Comparison of ENCODE assay signal across 9 cellular contexts in the genomic region with DNA sequence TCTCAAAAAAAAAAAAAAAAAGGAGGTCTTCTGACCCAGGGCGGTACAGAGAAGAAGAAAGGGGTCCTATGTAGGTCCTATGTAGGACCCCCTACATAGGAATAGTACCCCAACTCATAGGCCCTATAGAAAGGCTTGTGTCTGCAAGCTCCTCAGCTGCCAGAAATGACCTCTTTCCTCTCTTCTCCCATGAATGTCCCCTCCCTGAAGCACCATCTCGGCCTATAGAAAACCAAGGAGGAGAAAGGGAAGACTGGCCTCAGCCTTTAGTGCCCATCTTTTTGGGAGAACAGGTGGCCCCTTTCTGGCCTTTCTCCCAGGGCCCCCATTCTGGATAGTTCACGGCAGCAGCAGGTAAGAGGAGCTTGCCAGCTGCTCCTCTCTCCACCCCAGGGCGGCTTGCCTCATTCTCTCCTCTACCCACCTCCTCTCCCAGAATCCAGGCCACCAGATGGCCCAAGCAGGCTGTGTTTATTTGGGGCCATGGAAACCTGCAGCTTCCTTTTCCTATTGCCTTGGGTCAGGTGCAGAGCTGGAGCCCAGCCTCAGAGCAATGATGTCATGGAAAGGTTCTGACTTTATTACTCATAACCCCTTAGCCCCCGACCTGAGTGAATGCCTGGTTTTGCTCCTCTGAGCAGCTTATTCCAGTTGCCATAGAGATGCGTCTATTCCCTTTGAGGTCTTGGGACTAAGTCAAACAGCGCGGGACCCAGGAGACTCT. TPM values are rescaled to one million over a fixed set of nuclear protein-coding genes. Genes with fewer than 3 reads are reported as not detected.
A peak's percentile ranks its signal among the peaks of the same experiment; 100 is the strongest.
DNase-seq lines count a peak whose midpoint lies in the region; ATAC-seq, FAIRE-seq and TF ChIP-seq lines count a peak whose summit lies in the region.
"Had no signal": no experiment of that assay in that cellular context is flagged by ENCODE, and none has a peak within 500 bp of the region (broad histone marks: within the 10 kb centered on the region; RNA-seq: fewer than 3 reads in every experiment).

No MANE protein-coding gene starts in this region.

- H3K27me3 Mint-ChIP-seq in activated CD8-positive, alpha-beta T cell treated with anti-CD3 and anti-CD28 coated beads for 36 hours, result no peaks in the 10 kb centered on the region
- H3K27me3 Mint-ChIP-seq in activated CD8-positive, alpha-beta T cell treated with anti-CD3 and anti-CD28 coated beads, Interleukin-2, amount 10 ng/mL, durations not matched to agents 7 days and 5 days (ENCODE audit: low read depth), result no peaks in the 10 kb centered on the region

- H3K27ac ChIP-seq in endothelial cell of umbilical vein (ENCODE audit: insufficient read depth, low read depth, low read length) (peak overlapping the region; percentile 67), neuronal stem cell (replicated peaks; ENCODE audit: low read length) (no peak overlapping the region)
- H3K27ac ChIP-seq: neutrophil had no signal

- no peaks in the 10 kb centered on the region for H4K20me1 ChIP-seq in endothelial cell of umbilical vein (replicated peaks; ENCODE audit: control insufficient read depth, extremely low read depth, insufficient read depth, low read length)

- peak; percentile 38 for FAIRE-seq in endothelial cell of umbilical vein (lab: Jason Lieb, UNC)

- POLR2A ChIA-PET in activated CD8-positive, alpha-beta T cell treated with anti-CD3 and anti-CD28 coated beads for 36 hours (lab: Charles Lee), result interaction anchor here (0.9 to 3.1 kb wide), 8 partner anchors 8 to 119 kb away, joined by 3 to 26 read pairs (median 8); no protein-coding TSS in a partner anchor
- POLR2A ChIA-PET in activated CD8-positive, alpha-beta T cell treated with anti-CD3 and anti-CD28 coated beads, Interleukin-2, amount 10 ng/mL, durations not matched to agents 7 days and 5 days (lab: Charles Lee), result interaction anchor here (2.1 to 3.4 kb wide), 4 partner anchors 11 to 49 kb away, joined by 8 to 26 read pairs (median 12); a partner anchor contains a TSS
- POLR2A ChIA-PET in endothelial cell of umbilical vein (lab: Charles Lee), result interaction anchor here (2.8 kb wide), 1 partner anchor 23 kb away, joined by 17 read pairs; a partner anchor contains a TSS

- H3K4me3 ChIP-seq in endothelial cell of umbilical vein (replicated peaks in 1 of 3; ENCODE audit: insufficient read depth in 1 of 3, low read depth in 1 of 3, low read length in 3 of 3) (no peak overlapping the region), neuronal stem cell (ENCODE audit: low read length in 2 of 2) (no peak overlapping the region)

- CTCF ChIA-PET in activated CD8-positive, alpha-beta T cell treated with anti-CD3 and anti-CD28 coated beads for 36 hours (lab: Charles Lee), result interaction anchor here (0.7 to 10.9 kb wide), 18 partner anchors 7 to 402 kb away, joined by 3 to 122 read pairs (median 7); a partner anchor contains a TSS
- CTCF ChIA-PET in activated CD8-positive, alpha-beta T cell treated with anti-CD3 and anti-CD28 coated beads, Interleukin-2, amount 10 ng/mL, durations not matched to agents 7 days and 5 days (lab: Charles Lee), result interaction anchor here (0.8 to 11.2 kb wide), 14 partner anchors 14 to 191 kb away, joined by 3 to 182 read pairs (median 6); a partner anchor contains a TSS
- CTCF ChIA-PET in endothelial cell of umbilical vein (lab: Charles Lee), result interaction anchor here (0.9 to 6.0 kb wide), 8 partner anchors 8 to 63 kb away, joined by 3 to 134 read pairs (median 17); a partner anchor contains a TSS

- no peak overlapping the region for H3K14ac ChIP-seq in neuronal stem cell (ENCODE audit: low read length)

- H3K9me3 ChIP-seq in endothelial cell of umbilical vein (replicated peaks; ENCODE audit: control insufficient read depth, insufficient read depth, low read length) (no peaks in the 10 kb centered on the region), neuronal stem cell (replicated peaks in 1 of 2; ENCODE audit: control insufficient read depth in 2 of 2, insufficient read depth in 1 of 2, low read depth in 1 of 2, low read length in 2 of 2) (no peaks in the 10 kb centered on the region)
- H3K9me3 ChIP-seq: neutrophil had no signal

- H3K27me3 ChIP-seq in endothelial cell of umbilical vein (ENCODE audit: control insufficient read depth in 2 of 2, insufficient read depth in 2 of 2, low read length in 2 of 2) (no peaks in the 10 kb centered on the region), neuronal stem cell (ENCODE audit: control insufficient read depth in 3 of 3, insufficient read depth in 3 of 3, low read depth in 1 of 3, low read length in 3 of 3) (no peaks in the 10 kb centered on the region)
- H3K27me3 ChIP-seq: neutrophil had no signal

- peaks cover 31% of the 10 kb centered on the region for H3K4me1 Mint-ChIP-seq in activated CD8-positive, alpha-beta T cell treated with anti-CD3 and anti-CD28 coated beads for 36 hours (ENCODE audit: low read depth)
- peaks cover 15% of the 10 kb centered on the region for H3K4me1 Mint-ChIP-seq in activated CD8-positive, alpha-beta T cell treated with anti-CD3 and anti-CD28 coated beads, Interleukin-2, amount 10 ng/mL, durations not matched to agents 7 days and 5 days (ENCODE audit: low read depth)

- peak overlapping the region; percentile 65 for H3K27ac Mint-ChIP-seq in activated CD8-positive, alpha-beta T cell treated with anti-CD3 and anti-CD28 coated beads for 36 hours
- no peak overlapping the region for H3K27ac Mint-ChIP-seq in activated CD8-positive, alpha-beta T cell treated with anti-CD3 and anti-CD28 coated beads, Interleukin-2, amount 10 ng/mL, durations not matched to agents 7 days and 5 days

- H4K8ac ChIP-seq in neuronal stem cell (ENCODE audit: low read depth, low read length), result no peak overlapping the region

- no peaks in the 10 kb centered on the region for H3K9me3 Mint-ChIP-seq in activated CD8-positive, alpha-beta T cell treated with anti-CD3 and anti-CD28 coated beads for 36 hours
- no peaks in the 10 kb centered on the region for H3K9me3 Mint-ChIP-seq in activated CD8-positive, alpha-beta T cell treated with anti-CD3 and anti-CD28 coated beads, Interleukin-2, amount 10 ng/mL, durations not matched to agents 7 days and 5 days (ENCODE audit: insufficient read depth)

- H2BK5ac ChIP-seq in neuronal stem cell (ENCODE audit: low read length), result no peak overlapping the region

- peak overlapping the region; percentile 19 for H2AK5ac ChIP-seq in neuronal stem cell (ENCODE audit: low read depth, low read length)

- WGBS in neuronal stem cell (ENCODE audit: extremely low coverage in 2 of 2, insufficient read length in 2 of 2, insufficient replicate concordance in 1 of 2), 2 donors, result no CpG with 5 or more reads among the region's 8 CpGs

- H2BK12ac ChIP-seq in neuronal stem cell (ENCODE audit: low read length), result no peak overlapping the region

- peak; percentile 31 for DNase-seq in activated CD8-positive, alpha-beta T cell treated with anti-CD3 and anti-CD28 coated beads for 36 hours
- DNase-seq in activated CD8-positive, alpha-beta T cell treated with anti-CD3 and anti-CD28 coated beads, Interleukin-2, amount 10 ng/mL, durations not matched to agents 7 days and 5 days, result no peak
- peak; percentile 43 for DNase-seq in RKO (ENCODE audit: low spot score)
- peak; percentile 83 for DNase-seq in endothelial cell of umbilical vein (ENCODE audit: low read depth, low spot score)
- no peak for DNase-seq in neuronal stem cell (ENCODE audit: low spot score)
- no peak for DNase-seq in HK-2 (ENCODE audit: unreplicated experiment)
- DNase-seq in GM03348 (ENCODE audit: low spot score), result no peak
- no peak for DNase-seq in NK-92 (lab: John Stamatoyannopoulos, UW; ENCODE audit: unreplicated experiment)

- H3K9ac ChIP-seq in endothelial cell of umbilical vein (replicated peaks; ENCODE audit: extremely low read depth, insufficient read depth, low read length) (no peak overlapping the region), neuronal stem cell (ENCODE audit: low read depth, low read length, poor library complexity) (no peak overlapping the region)

- BruUV-seq in endothelial cell of umbilical vein (replicated peaks; lab: Mats Ljungman, UMichigan), result no TSS peak

- no peak for TF ChIP-seq POLR2A in endothelial cell of umbilical vein (IDR thresholded peaks at IDR 0.05; ENCODE audit: low read depth, low read length)

- H3K4me1 ChIP-seq in endothelial cell of umbilical vein (ENCODE audit: control insufficient read depth, extremely low read depth, insufficient read depth, low read length) (peaks cover 16% of the 10 kb centered on the region), neuronal stem cell (ENCODE audit: control insufficient read depth in 2 of 2, insufficient read depth in 1 of 2, low read depth in 1 of 2, low read length in 2 of 2) (peaks cover 7 to 12% of the 10 kb centered on the region in 2 donors)

- intact Hi-C loops in activated CD8-positive, alpha-beta T cell treated with anti-CD3 and anti-CD28 coated beads for 36 hours (cut with micrococcal nuclease), result no loop called here
- intact Hi-C loops in endothelial cell of umbilical vein (cut with micrococcal nuclease), result no loop called here

- H4K91ac ChIP-seq in neuronal stem cell (ENCODE audit: low read depth, low read length, poor library complexity), result no peak overlapping the region

- peak overlapping the region; percentile 88 for H3K4me3 Mint-ChIP-seq in activated CD8-positive, alpha-beta T cell treated with anti-CD3 and anti-CD28 coated beads for 36 hours
- no peak overlapping the region for H3K4me3 Mint-ChIP-seq in activated CD8-positive, alpha-beta T cell treated with anti-CD3 and anti-CD28 coated beads, Interleukin-2, amount 10 ng/mL, durations not matched to agents 7 days and 5 days

- no peak for TF ChIP-seq CTCF in activated CD8-positive, alpha-beta T cell treated with anti-CD3 and anti-CD28 coated beads for 36 hours (IDR thresholded peaks at IDR 0.05)
- no peak for TF ChIP-seq CTCF in endothelial cell of umbilical vein (IDR thresholded peaks at IDR 0.05; ENCODE audit: extremely low read depth in 1 of 2, insufficient read depth in 1 of 2, low read depth in 1 of 2, low read length in 2 of 2)

- H3K36me3 ChIP-seq in endothelial cell of umbilical vein (ENCODE audit: control insufficient read depth in 2 of 2, extremely low read depth in 1 of 2, insufficient read depth in 2 of 2, low read length in 2 of 2) (no peaks in the 10 kb centered on the region), neuronal stem cell (replicated peaks in 1 of 2; ENCODE audit: control insufficient read depth in 2 of 2, insufficient read depth in 2 of 2, low read length in 2 of 2) (peaks cover 0 to 9% of the 10 kb centered on the region in 2 donors)
- H3K36me3 ChIP-seq: neutrophil had no signal

- H2AFZ ChIP-seq in endothelial cell of umbilical vein (ENCODE audit: low read depth, low read length), result no peak overlapping the region
- H2AFZ ChIP-seq in neuronal stem cell (ENCODE audit: low read length), result no peak overlapping the region

- peak; percentile 5 for ATAC-seq in activated CD8-positive, alpha-beta T cell treated with anti-CD3 and anti-CD28 coated beads for 36 hours
- no peak for ATAC-seq in activated CD8-positive, alpha-beta T cell treated with anti-CD3 and anti-CD28 coated beads, Interleukin-2, amount 10 ng/mL, durations not matched to agents 7 days and 5 days

- H3K23ac ChIP-seq in neuronal stem cell (ENCODE audit: low read depth, low read length, poor library complexity), result no peak overlapping the region

- H3K36me3 Mint-ChIP-seq in activated CD8-positive, alpha-beta T cell treated with anti-CD3 and anti-CD28 coated beads for 36 hours (ENCODE audit: low read depth), result peaks cover 9% of the 10 kb centered on the region
- peaks cover 9% of the 10 kb centered on the region for H3K36me3 Mint-ChIP-seq in activated CD8-positive, alpha-beta T cell treated with anti-CD3 and anti-CD28 coated beads, Interleukin-2, amount 10 ng/mL, durations not matched to agents 7 days and 5 days (ENCODE audit: low read depth)

- H2BK15ac ChIP-seq in neuronal stem cell (ENCODE audit: low read length), result no peak overlapping the region

- no peak overlapping the region for H3K18ac ChIP-seq in neuronal stem cell (ENCODE audit: low read length)

- dilution Hi-C loops in endothelial cell of umbilical vein (cut with MboI; ENCODE audit: extremely low pct_ligation_motif_present, low sequenced_read_pairs), result no loop called here

- peaks cover 10% of the 10 kb centered on the region for H3K79me2 ChIP-seq in endothelial cell of umbilical vein (ENCODE audit: control insufficient read depth, insufficient read depth, low read length)

- no peak overlapping the region for H3K4ac ChIP-seq in neuronal stem cell (ENCODE audit: low read length)

- H3K4me2 ChIP-seq in endothelial cell of umbilical vein (ENCODE audit: insufficient read depth, low read length) (no peak overlapping the region), neuronal stem cell (ENCODE audit: insufficient read depth, low read length, poor library complexity, severe bottlenecking) (no peak overlapping the region)

- no peak overlapping the region for H2BK120ac ChIP-seq in neuronal stem cell (ENCODE audit: low read depth, low read length)

- H3K79me1 ChIP-seq in neuronal stem cell (ENCODE audit: low read depth, low read length), result no peaks in the 10 kb centered on the region

- H3K9me1 ChIP-seq in endothelial cell of umbilical vein (replicated peaks; ENCODE audit: control insufficient read depth, extremely low read depth, insufficient read depth, low read length), result no peaks in the 10 kb centered on the region

RNA-seq across cellular contexts. Expression of a gene that starts 1.6 kb away (rescaled TPM):
- 10 to 100 TPM; 53.6 to 62.4 TPM for total RNA-seq in activated CD8-positive, alpha-beta T cell treated with anti-CD3 and anti-CD28 coated beads for 36 hours
- total RNA-seq in activated CD8-positive, alpha-beta T cell treated with anti-CD3 and anti-CD28 coated beads, Interleukin-2, amount 10 ng/mL, durations not matched to agents 7 days and 5 days, result 10 to 100 TPM; 45.1 to 45.8 TPM
- total RNA-seq in endothelial cell of umbilical vein, result 38.0 and 38.8 TPM in 2 replicates
- 28.7 and 43.7 TPM in 2 replicates for polyA plus RNA-seq in endothelial cell of umbilical vein
- 44.5 and 44.8 TPM in 2 replicates for polyA plus RNA-seq in endothelial cell of umbilical vein (2011; cell fraction: cytosol; rRNA removed)
- 19.1 and 25.5 TPM in 2 replicates for polyA plus RNA-seq in endothelial cell of umbilical vein (2011; cell fraction: nucleus; rRNA removed)
- 33.8 and 38.9 TPM in 2 replicates for polyA plus RNA-seq in endothelial cell of umbilical vein (2012)
- 15.2 and 21.3 TPM in 2 replicates for polyA minus RNA-seq in endothelial cell of umbilical vein
- polyA minus RNA-seq in endothelial cell of umbilical vein (2011; cell fraction: cytosol; rRNA and poly(A)+ RNA removed), result 28.6 TPM
- polyA minus RNA-seq in endothelial cell of umbilical vein (2011; cell fraction: nucleus; rRNA and poly(A)+ RNA removed), result 4.7 and 5.0 TPM in 2 replicates
- polyA plus RNA-seq in neuronal stem cell (2013, experiment 1 of 2), result 34.0 TPM
- 32.1 TPM for polyA plus RNA-seq in neuronal stem cell (2013, experiment 2 of 2)

RNA-seq across cellular contexts. Expression of a gene that starts 23.4 kb away (rescaled TPM):
- total RNA-seq in activated CD8-positive, alpha-beta T cell treated with anti-CD3 and anti-CD28 coated beads for 36 hours, result under 1 TPM; 0.59 to 0.94 TPM
- total RNA-seq in activated CD8-positive, alpha-beta T cell treated with anti-CD3 and anti-CD28 coated beads, Interleukin-2, amount 10 ng/mL, durations not matched to agents 7 days and 5 days, result under 1 TPM; 0.13 to 0.18 TPM
- total RNA-seq in endothelial cell of umbilical vein, result 34.9 and 36.7 TPM in 2 replicates
- 22.2 and 23.1 TPM in 2 replicates for polyA plus RNA-seq in endothelial cell of umbilical vein
- polyA plus RNA-seq in endothelial cell of umbilical vein (2011; cell fraction: cytosol; rRNA removed), result 19.2 and 23.1 TPM in 2 replicates
- 12.2 and 12.8 TPM in 2 replicates for polyA plus RNA-seq in endothelial cell of umbilical vein (2011; cell fraction: nucleus; rRNA removed)
- 19.8 and 30.3 TPM in 2 replicates for polyA plus RNA-seq in endothelial cell of umbilical vein (2012)
- 11.0 and 14.0 TPM in 2 replicates for polyA minus RNA-seq in endothelial cell of umbilical vein
- 16.8 TPM for polyA minus RNA-seq in endothelial cell of umbilical vein (2011; cell fraction: cytosol; rRNA and poly(A)+ RNA removed)
- polyA minus RNA-seq in endothelial cell of umbilical vein (2011; cell fraction: nucleus; rRNA and poly(A)+ RNA removed), result 3.5 and 5.6 TPM in 2 replicates
- polyA plus RNA-seq in neuronal stem cell (2013, experiment 1 of 2), result 12.6 TPM
- polyA plus RNA-seq in neuronal stem cell (2013, experiment 2 of 2), result 12.5 TPM

RNA-seq across cellular contexts. Expression of a gene that starts 35.9 kb away (rescaled TPM):
- total RNA-seq in activated CD8-positive, alpha-beta T cell treated with anti-CD3 and anti-CD28 coated beads for 36 hours, result 100 to 1,000 TPM; 177 to 183 TPM
- 100 to 1,000 TPM; 232 to 238 TPM for total RNA-seq in activated CD8-positive, alpha-beta T cell treated with anti-CD3 and anti-CD28 coated beads, Interleukin-2, amount 10 ng/mL, durations not matched to agents 7 days and 5 days
- 200 and 202 TPM in 2 replicates for total RNA-seq in endothelial cell of umbilical vein
- 176 and 182 TPM in 2 replicates for polyA plus RNA-seq in endothelial cell of umbilical vein
- polyA plus RNA-seq in endothelial cell of umbilical vein (2011; cell fraction: cytosol; rRNA removed), result 231 and 268 TPM in 2 replicates
- polyA plus RNA-seq in endothelial cell of umbilical vein (2011; cell fraction: nucleus; rRNA removed), result 76.5 and 82.1 TPM in 2 replicates
- polyA plus RNA-seq in endothelial cell of umbilical vein (2012), result 350 and 390 TPM in 2 replicates
- polyA minus RNA-seq in endothelial cell of umbilical vein, result 112 and 155 TPM in 2 replicates
- polyA minus RNA-seq in endothelial cell of umbilical vein (2011; cell fraction: cytosol; rRNA and poly(A)+ RNA removed), result 118 TPM
- polyA minus RNA-seq in endothelial cell of umbilical vein (2011; cell fraction: nucleus; rRNA and poly(A)+ RNA removed), result 17.8 and 22.8 TPM in 2 replicates
- polyA plus RNA-seq in neuronal stem cell (2013, experiment 1 of 2), result 310 TPM
- 301 TPM for polyA plus RNA-seq in neuronal stem cell (2013, experiment 2 of 2)

RNA-seq across cellular contexts. Expression of a gene that starts 36.2 kb away (rescaled TPM):
- total RNA-seq in activated CD8-positive, alpha-beta T cell treated with anti-CD3 and anti-CD28 coated beads for 36 hours, result 10 to 100 TPM; 10.5 to 11.4 TPM
- 10 to 100 TPM; 15.6 to 19.4 TPM for total RNA-seq in activated CD8-positive, alpha-beta T cell treated with anti-CD3 and anti-CD28 coated beads, Interleukin-2, amount 10 ng/mL, durations not matched to agents 7 days and 5 days
- 20.6 and 23.2 TPM in 2 replicates for total RNA-seq in endothelial cell of umbilical vein
- polyA plus RNA-seq in endothelial cell of umbilical vein, result 24.3 and 24.8 TPM in 2 replicates
- polyA plus RNA-seq in endothelial cell of umbilical vein (2011; cell fraction: cytosol; rRNA removed), result 27.6 and 29.2 TPM in 2 replicates
- 19.9 and 20.6 TPM in 2 replicates for polyA plus RNA-seq in endothelial cell of umbilical vein (2011; cell fraction: nucleus; rRNA removed)
- polyA plus RNA-seq in endothelial cell of umbilical vein (2012), result 16.8 and 18.1 TPM in 2 replicates
- polyA minus RNA-seq in endothelial cell of umbilical vein, result 21.9 and 24.0 TPM in 2 replicates
- 10.5 TPM for polyA minus RNA-seq in endothelial cell of umbilical vein (2011; cell fraction: cytosol; rRNA and poly(A)+ RNA removed)
- 6.7 and 7.8 TPM in 2 replicates for polyA minus RNA-seq in endothelial cell of umbilical vein (2011; cell fraction: nucleus; rRNA and poly(A)+ RNA removed)
- polyA plus RNA-seq in neuronal stem cell (2013, experiment 1 of 2), result 24.7 TPM
- 24.7 TPM for polyA plus RNA-seq in neuronal stem cell (2013, experiment 2 of 2)

RNA-seq across cellular contexts. Expression of a gene that starts 38.3 kb away (rescaled TPM):
- total RNA-seq in activated CD8-positive, alpha-beta T cell treated with anti-CD3 and anti-CD28 coated beads for 36 hours, result 1 to 10 TPM; 1.4 to 1.7 TPM
- under 1 TPM; 0.18 to 0.55 TPM for total RNA-seq in activated CD8-positive, alpha-beta T cell treated with anti-CD3 and anti-CD28 coated beads, Interleukin-2, amount 10 ng/mL, durations not matched to agents 7 days and 5 days
- total RNA-seq in endothelial cell of umbilical vein, result 36.8 and 41.4 TPM in 2 replicates
- polyA plus RNA-seq in endothelial cell of umbilical vein, result 53.3 and 63.4 TPM in 2 replicates
- 16.2 and 17.1 TPM in 2 replicates for polyA plus RNA-seq in endothelial cell of umbilical vein (2011; cell fraction: cytosol; rRNA removed)
- 100 and 124 TPM in 2 replicates for polyA plus RNA-seq in endothelial cell of umbilical vein (2011; cell fraction: nucleus; rRNA removed)
- polyA plus RNA-seq in endothelial cell of umbilical vein (2012), result 17.8 and 33.6 TPM in 2 replicates
- 33.5 and 35.6 TPM in 2 replicates for polyA minus RNA-seq in endothelial cell of umbilical vein
- not detected for polyA minus RNA-seq in endothelial cell of umbilical vein (2011; cell fraction: cytosol; rRNA and poly(A)+ RNA removed)
- 27.6 and 29.5 TPM in 2 replicates for polyA minus RNA-seq in endothelial cell of umbilical vein (2011; cell fraction: nucleus; rRNA and poly(A)+ RNA removed)
- 8.1 TPM for polyA plus RNA-seq in neuronal stem cell (2013, experiment 1 of 2)
- 7.5 TPM for polyA plus RNA-seq in neuronal stem cell (2013, experiment 2 of 2)

Comparison
In these comparisons a context has a peak if more than half of its experiments do, and no peak if none do; other contexts are left out.
1. DNase-seq: peak in activated CD8-positive, alpha-beta T cell treated with anti-CD3 and anti-CD28 coated beads for 36 hours (single experiment), RKO (single experiment) and endothelial cell of umbilical vein (single experiment); none in activated CD8-positive, alpha-beta T cell treated with anti-CD3 and anti-CD28 coated beads, Interleukin-2, amount 10 ng/mL, durations not matched to agents 7 days and 5 days (single experiment), neuronal stem cell (single experiment), HK-2 (single experiment), GM03348 (single experiment) and NK-92 (single experiment).
2. RNA of a gene that starts 23.4 kb away (total RNA-seq): 34.9 to 36.7 TPM in endothelial cell of umbilical vein; 0.59 to 0.94 TPM in activated CD8-positive, alpha-beta T cell treated with anti-CD3 and anti-CD28 coated beads for 36 hours and 0.13 to 0.18 TPM in activated CD8-positive, alpha-beta T cell treated with anti-CD3 and anti-CD28 coated beads, Interleukin-2, amount 10 ng/mL, durations not matched to agents 7 days and 5 days; every median in the first group is over 10 times any median in the second.